In genomic region chr3:7444886-7445285, GRCh38 we compare ENCODE assay signal across 17 cellular contexts.
DNase-seq lines count a peak whose midpoint lies in the region; TF ChIP-seq lines count a peak whose summit lies in the region.
"Had no signal": no experiment of that assay in that cellular context is flagged by ENCODE, and none has a peak within 500 bp of the region (broad histone marks: within the 10 kb centered on the region; RNA-seq: fewer than 3 reads in every experiment).

No MANE protein-coding gene starts in this region.

- DNase-seq in left ventricle myocardium inferior = no peak
- DNase-seq in right atrium auricular region (ENCODE audit: low spot score) = no peak
- peak; percentile 4 for DNase-seq in GDM1 (lab: John Stamatoyannopoulos, UW)
- DNase-seq in dermis microvascular lymphatic vessel endothelial cell (ENCODE audit: low read depth in 2 of 2) = peak; percentile 30 to 49
- peak; percentile 3 for DNase-seq in mesendoderm
- no peak for DNase-seq in SW480 (ENCODE audit: low spot score)
- DNase-seq in activated CD4-positive, alpha-beta T cell treated with anti-CD3 and anti-CD28 coated beads, Interleukin-2, amount 50 U/mL, for 48 hours = no peak
- no peak for DNase-seq in endodermal cell
- DNase-seq: C1 segment of cervical spinal cord; CD4-positive, CD25-positive, alpha-beta regulatory T cell; CD8-positive, alpha-beta memory T cell; COR-L47; DMS 273 treated with DMSO at 0.1 percent for 48 hours; GM23248 had no signal

- no peak overlapping the region for H3K4me2 ChIP-seq in mesendoderm (ENCODE audit: low read length)

- no peak overlapping the region for H2BK5ac ChIP-seq in mesendoderm (ENCODE audit: low read length)

- H3K56ac ChIP-seq in mesendoderm (ENCODE audit: low read length) = no peak overlapping the region

- H3K4me3 ChIP-seq in left ventricle myocardium inferior (no peak overlapping the region), right atrium auricular region (no peak overlapping the region), mesendoderm (ENCODE audit: low read length) (no peak overlapping the region), endodermal cell (ENCODE audit: low read length) (no peak overlapping the region)
- H3K4me3 ChIP-seq: GM23248, HAP-1 had no signal

- no peak for TF ChIP-seq CTCF in left ventricle myocardium inferior (IDR thresholded peaks at IDR 0.05; ENCODE audit: borderline replicate concordance)
- no peak for TF ChIP-seq CTCF in right atrium auricular region (IDR thresholded peaks at IDR 0.05)
- TF ChIP-seq CTCF in endodermal cell (conservative IDR thresholded peaks at IDR 0.05) = no peak

- no peaks in the 10 kb centered on the region for H3K36me3 ChIP-seq in left ventricle myocardium inferior
- H3K36me3 ChIP-seq in right atrium auricular region = no peaks in the 10 kb centered on the region
- H3K36me3 ChIP-seq in mesendoderm (ENCODE audit: control insufficient read depth, insufficient read depth, low read length) = no peaks in the 10 kb centered on the region
- H3K36me3 ChIP-seq in endodermal cell (ENCODE audit: control insufficient read depth, insufficient read depth, low read length) = no peaks in the 10 kb centered on the region
- H3K36me3 ChIP-seq: HAP-1 had no signal

- no peak overlapping the region for H2BK120ac ChIP-seq in mesendoderm (ENCODE audit: low read depth, low read length)

- peaks cover 6% of the 10 kb centered on the region for H3K9me3 Mint-ChIP-seq in endodermal cell

- H3K9me3 ChIP-seq in left ventricle myocardium inferior (replicated peaks) (peaks cover 13% of the 10 kb centered on the region), right atrium auricular region (no peaks in the 10 kb centered on the region), endodermal cell (ENCODE audit: control insufficient read depth, low read length) (no peaks in the 10 kb centered on the region)
- H3K9me3 ChIP-seq: HAP-1 had no signal

- no CpG with 5 or more reads among the region's 4 CpGs for WGBS in mesendoderm (ENCODE audit: extremely low coverage, insufficient coverage, low lambda C conversion rate)
- WGBS in endodermal cell (ENCODE audit: insufficient coverage in 1 of 2, insufficient read length in 1 of 2), 2 experiments = 84 to 91% methylated on average over 3 to 4 of the region's 4 CpGs

- H3K4ac ChIP-seq in mesendoderm (ENCODE audit: low read depth, low read length) = no peak overlapping the region

- no peaks in the 10 kb centered on the region for H3K79me2 ChIP-seq in mesendoderm (ENCODE audit: control insufficient read depth, insufficient read depth, low read length)

- no peak overlapping the region for H2BK15ac ChIP-seq in mesendoderm (replicated peaks; ENCODE audit: low read depth)

- H3K9ac ChIP-seq in mesendoderm (ENCODE audit: low read length) (no peak overlapping the region), endodermal cell (ENCODE audit: extremely low read depth, low read length, poor library complexity, severe bottlenecking) (no peak overlapping the region)
- H3K9ac ChIP-seq: GM23248 had no signal

- no peak overlapping the region for H3K27ac Mint-ChIP-seq in endodermal cell
- H3K27ac Mint-ChIP-seq: B cell; CD4-positive, CD25-positive, alpha-beta regulatory T cell; CD8-positive, alpha-beta memory T cell had no signal

- no peak overlapping the region for H3K18ac ChIP-seq in mesendoderm (ENCODE audit: low read length)

- no peak overlapping the region for H4K8ac ChIP-seq in mesendoderm (ENCODE audit: low read depth, low read length)

- peak overlapping the region; percentile 65 for H3K27ac ChIP-seq in left ventricle myocardium inferior (replicated peaks)
- no peak overlapping the region for H3K27ac ChIP-seq in right atrium auricular region
- no peak overlapping the region for H3K27ac ChIP-seq in mesendoderm (ENCODE audit: low read depth, low read length)
- no peak overlapping the region for H3K27ac ChIP-seq in endodermal cell (ENCODE audit: low read depth, low read length)
- H3K27ac ChIP-seq: GM23248, HL-60 had no signal

- no peak overlapping the region for H3K23ac ChIP-seq in mesendoderm (ENCODE audit: low read length)

- H3K4me3 Mint-ChIP-seq in endodermal cell = no peak overlapping the region
- H3K4me3 Mint-ChIP-seq: B cell; CD4-positive, CD25-positive, alpha-beta regulatory T cell; CD8-positive, alpha-beta memory T cell had no signal

- H3K36me3 Mint-ChIP-seq in endodermal cell (ENCODE audit: low read depth) = no peaks in the 10 kb centered on the region
- H3K36me3 Mint-ChIP-seq: CD4-positive, CD25-positive, alpha-beta regulatory T cell; CD8-positive, alpha-beta memory T cell had no signal

- H3K79me1 ChIP-seq in mesendoderm (ENCODE audit: low read length) = no peaks in the 10 kb centered on the region

- intact Hi-C loops in left ventricle myocardium inferior (cut with micrococcal nuclease) = no loop called here

- H3K4me1 ChIP-seq in left ventricle myocardium inferior (peaks cover 2% of the 10 kb centered on the region), right atrium auricular region (no peaks in the 10 kb centered on the region), mesendoderm (ENCODE audit: control insufficient read depth, low read depth, low read length) (peaks cover 2% of the 10 kb centered on the region), endodermal cell (ENCODE audit: control insufficient read depth, insufficient read depth, low read length) (no peaks in the 10 kb centered on the region)
- H3K4me1 ChIP-seq: HAP-1 had no signal

- no peaks in the 10 kb centered on the region for H3K27me3 Mint-ChIP-seq in endodermal cell (ENCODE audit: insufficient read depth)
- H3K27me3 Mint-ChIP-seq: B cell; CD4-positive, CD25-positive, alpha-beta regulatory T cell; CD8-positive, alpha-beta memory T cell had no signal

- no peak overlapping the region for H2AK5ac ChIP-seq in mesendoderm (ENCODE audit: low read length)

- no peaks in the 10 kb centered on the region for H3K27me3 ChIP-seq in left ventricle myocardium inferior (ENCODE audit: low read depth)
- H3K27me3 ChIP-seq in right atrium auricular region = no peaks in the 10 kb centered on the region
- H3K27me3 ChIP-seq in mesendoderm (ENCODE audit: insufficient read depth, low read length, poor library complexity) = no peaks in the 10 kb centered on the region
- no peaks in the 10 kb centered on the region for H3K27me3 ChIP-seq in endodermal cell (ENCODE audit: control insufficient read depth, insufficient read depth, low read length, poor library complexity, severe bottlenecking)

- no peak overlapping the region for H4K5ac ChIP-seq in mesendoderm (ENCODE audit: low read length)

- peaks cover 32% of the 10 kb centered on the region for H3K4me1 Mint-ChIP-seq in endodermal cell
- H3K4me1 Mint-ChIP-seq: B cell; CD4-positive, CD25-positive, alpha-beta regulatory T cell; CD8-positive, alpha-beta memory T cell had no signal

Comparison
In these comparisons a context has a peak if more than half of its experiments do, and no peak if none do; other contexts are left out.
1. DNase-seq: peak in GDM1 (single experiment), dermis microvascular lymphatic vessel endothelial cell (2 of 2) and mesendoderm (single experiment); none in left ventricle myocardium inferior (single experiment), right atrium auricular region (single experiment), SW480 (single experiment), activated CD4-positive, alpha-beta T cell treated with anti-CD3 and anti-CD28 coated beads, Interleukin-2, amount 50 U/mL, for 48 hours (0 of 2) and endodermal cell (single experiment).